28 cellular contexts compared by ENCODE assay signal in the genomic region with DNA sequence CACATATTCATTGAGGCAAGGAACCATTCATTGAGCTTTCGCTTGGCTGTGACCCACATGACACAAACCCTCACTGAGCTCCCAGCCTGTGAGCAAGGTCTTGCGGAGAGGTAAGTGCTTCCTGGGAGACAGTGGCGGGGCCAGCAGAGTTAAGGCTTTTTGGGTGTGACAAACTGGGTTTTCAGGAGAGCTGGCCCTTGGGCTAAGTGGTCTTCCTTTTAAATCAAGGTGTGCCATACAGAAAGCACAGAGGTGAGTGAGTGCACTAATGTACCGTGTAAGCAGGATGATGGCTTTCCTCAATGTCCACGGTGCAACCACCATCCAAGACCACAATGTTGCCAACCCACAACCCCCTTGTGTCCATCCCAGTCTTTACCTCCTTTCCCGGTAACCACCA.
"Had no signal": no experiment of that assay in that cellular context is flagged by ENCODE, and none has a peak within 500 bp of the region (broad histone marks: within the 10 kb centered on the region; RNA-seq: fewer than 3 reads in every experiment).

No MANE protein-coding gene starts in this region.

- H3K79me2 ChIP-seq: parathyroid adenoma had no signal

- H3K27me3 Mint-ChIP-seq: stimulated activated memory B cell treated with anti-CD40 and anti-IgM and Interleukin-4, amounts not matched to agents 10 μg/mL and 1 μg/mL and 100 μg/mL, for 72 hours; stimulated activated naive CD8-positive, alpha-beta T cell treated with anti-CD3 and anti-CD28 coated beads, Interleukin-15, amount 100 ng/mL, for 72 hours had no signal

- H3K36me3 Mint-ChIP-seq: natural killer cell had no signal

- H3K36me3 ChIP-seq: ovary, transverse colon, uterus had no signal

- H3K9ac ChIP-seq: parathyroid adenoma had no signal

- H3K9me3 ChIP-seq: neutrophil, ovary, psoas muscle, right lobe of liver, sigmoid colon, suprapubic skin, testis, tibial artery, transverse colon, uterus had no signal

- H3K4me3 ChIP-seq: ovary, psoas muscle, right lobe of liver, sigmoid colon, suprapubic skin, testis, tibial artery, transverse colon, uterus had no signal

- DNase-seq: naive thymus-derived CD4-positive, alpha-beta T cell; natural killer cell; nephron progenitor cell; posterior cingulate gyrus; psoas muscle; right lobe of liver; sigmoid colon; small intestine; stimulated activated CD4-positive, alpha-beta T cell treated with anti-CD3 and anti-CD28 coated beads, Interleukin-12 subunit alpha, Interleukin-12 subunit beta, amount 100 ng/mL, for 4 hours; stimulated activated CD4-positive, alpha-beta T cell treated with anti-CD3 and anti-CD28 coated beads, Interleukin-1b, Interleukin-23, amount 100 ng/mL, for 48 hours; stimulated activated CD4-positive, alpha-beta T cell treated with anti-CD3 and anti-CD28 coated beads, Interleukin-4, amount 100 ng/mL, for 1 hour; stimulated activated CD4-positive, alpha-beta T cell treated with anti-CD3 and anti-CD28 coated beads, Interleukin-4, amount 100 ng/mL, for 4 hours; stimulated activated CD8-positive, alpha-beta memory T cell treated with anti-CD3 and anti-CD28 coated beads, Interleukin-4, amount 100 ng/mL, for 48 hours; stimulated activated naive CD4-positive, alpha-beta T cell; stimulated activated naive CD8-positive, alpha-beta T cell treated with anti-CD3 and anti-CD28 coated beads, Interleukin-15, amount 100 ng/mL, for 72 hours; stimulated activated naive CD8-positive, alpha-beta T cell treated with anti-CD3 and anti-CD28 coated beads, Interleukin-15, Interleukin-2, amounts not matched to agents 100 U/mL and 50 U/mL, for 24 hours; tibial artery; transverse colon; uterus had no signal

- H3K4me1 ChIP-seq: parathyroid adenoma, psoas muscle, sigmoid colon, suprapubic skin, tibial artery, transverse colon, uterus had no signal

- H3K4me3 Mint-ChIP-seq: naive thymus-derived CD4-positive, alpha-beta T cell; natural killer cell; nephron progenitor cell; neural crest cell; stimulated activated memory B cell treated with anti-CD40 and anti-IgM and Interleukin-4, amounts not matched to agents 10 μg/mL and 1 μg/mL and 100 μg/mL, for 72 hours; stimulated activated naive CD8-positive, alpha-beta T cell treated with anti-CD3 and anti-CD28 coated beads, Interleukin-15, amount 100 ng/mL, for 72 hours; type B pancreatic cell had no signal

- H3K27me3 ChIP-seq: ovary, right lobe of liver, sigmoid colon, suprapubic skin, testis, tibial artery, transverse colon, uterus had no signal

- H2AFZ ChIP-seq: parathyroid adenoma had no signal

- H3K9me3 Mint-ChIP-seq: natural killer cell; nephron progenitor cell; neural crest cell; stimulated activated memory B cell treated with anti-CD40 and anti-IgM and Interleukin-4, amounts not matched to agents 10 μg/mL and 1 μg/mL and 100 μg/mL, for 72 hours had no signal

- H3K27ac Mint-ChIP-seq: naive thymus-derived CD4-positive, alpha-beta T cell; natural killer cell; nephron progenitor cell; progenitor cell of endocrine pancreas; stimulated activated memory B cell treated with anti-CD40 and anti-IgM and Interleukin-4, amounts not matched to agents 10 μg/mL and 1 μg/mL and 100 μg/mL, for 72 hours; stimulated activated naive CD8-positive, alpha-beta T cell treated with anti-CD3 and anti-CD28 coated beads, Interleukin-15, amount 100 ng/mL, for 72 hours; type B pancreatic cell had no signal

- H3K4me1 Mint-ChIP-seq: natural killer cell; nephron progenitor cell; neural crest cell; stimulated activated memory B cell treated with anti-CD40 and anti-IgM and Interleukin-4, amounts not matched to agents 10 μg/mL and 1 μg/mL and 100 μg/mL, for 72 hours; stimulated activated naive CD8-positive, alpha-beta T cell treated with anti-CD3 and anti-CD28 coated beads, Interleukin-15, amount 100 ng/mL, for 72 hours had no signal

- H3K27ac ChIP-seq: neutrophil, ovary, parathyroid adenoma, psoas muscle, sigmoid colon, suprapubic skin, tibial artery, transverse colon had no signal

- ATAC-seq: naive thymus-derived CD4-positive, alpha-beta T cell; natural killer cell; psoas muscle; right lobe of liver; stimulated activated memory B cell treated with anti-CD40 and anti-IgM and Interleukin-4, amounts not matched to agents 10 μg/mL and 1 μg/mL and 100 μg/mL, for 72 hours; stimulated activated naive CD8-positive, alpha-beta T cell treated with anti-CD3 and anti-CD28 coated beads, Interleukin-15, amount 100 ng/mL, for 72 hours; stimulated activated naive CD8-positive, alpha-beta T cell treated with anti-CD3 and anti-CD28 coated beads, Interleukin-15, Interleukin-2, amounts not matched to agents 100 U/mL and 50 U/mL, for 24 hours had no signal
